In genomic region chr9:129598089-129598596, GRCh38 we compare ENCODE assay signal across 12 cellular contexts. TPM values are rescaled to one million over a fixed set of nuclear protein-coding genes. Genes with fewer than 3 reads are reported as not detected.
DNase-seq lines count a peak whose midpoint lies in the region; ATAC-seq and TF ChIP-seq lines count a peak whose summit lies in the region.
"Had no signal": no experiment of that assay in that cellular context is flagged by ENCODE, and none has a peak within 500 bp of the region (broad histone marks: within the 10 kb centered on the region; RNA-seq: fewer than 3 reads in every experiment).

No MANE protein-coding gene starts in this region.

- peak overlapping the region; percentile 90 for H3K27ac Mint-ChIP-seq in Calu3 (ENCODE audit: unreplicated experiment)
- H3K27ac Mint-ChIP-seq in activated CD4-positive, alpha-beta memory T cell treated with anti-CD3 and anti-CD28 coated beads for 36 hours, result no peak overlapping the region

- in situ Hi-C loops in G401 (cut with HindIII; ENCODE audit: low sequenced_read_pairs), result no loop called here

- peaks cover 0 to 3% (median 3%) of the 10 kb centered on the region in 3 donors for H3K27me3 ChIP-seq in psoas muscle (ENCODE audit: insufficient read depth in 3 of 3, low read length in 2 of 3)
- H3K27me3 ChIP-seq: cardiac muscle cell had no signal

- CTCF ChIA-PET in Calu3 (lab: Charles Lee), result interaction anchor here (0.7 to 1.7 kb wide), 2 partner anchors 9 to 18 kb away, joined by 3 to 7 read pairs; no protein-coding TSS in a partner anchor
- CTCF ChIA-PET in activated CD4-positive, alpha-beta memory T cell treated with anti-CD3 and anti-CD28 coated beads for 36 hours (lab: Charles Lee), result interaction anchor here (1.6 to 3.3 kb wide), 3 partner anchors 8 to 459 kb away, joined by 3 to 8 read pairs (median 7); no protein-coding TSS in a partner anchor

- H3K4me3 ChIP-seq in foreskin fibroblast (ENCODE audit: low read depth in 1 of 2, low read length in 2 of 2) (peak overlapping the region; percentile 38 to 57), psoas muscle (peak overlapping the region; percentile 66)

- no peaks in the 10 kb centered on the region for H3K27me3 Mint-ChIP-seq in Calu3 (ENCODE audit: unreplicated experiment)
- peaks cover 2% of the 10 kb centered on the region for H3K27me3 Mint-ChIP-seq in activated CD4-positive, alpha-beta memory T cell treated with anti-CD3 and anti-CD28 coated beads for 36 hours

- H3K36me3 ChIP-seq in psoas muscle (ENCODE audit: insufficient read depth in 1 of 2, low read depth in 1 of 2), result no peaks in the 10 kb centered on the region
- H3K36me3 ChIP-seq: cardiac muscle cell had no signal

- ATAC-seq in psoas muscle, result no peak

- H3K9me3 Mint-ChIP-seq in Calu3 (ENCODE audit: low read depth, unreplicated experiment), result no peaks in the 10 kb centered on the region
- no peaks in the 10 kb centered on the region for H3K9me3 Mint-ChIP-seq in activated CD4-positive, alpha-beta memory T cell treated with anti-CD3 and anti-CD28 coated beads for 36 hours

- peaks cover 33% of the 10 kb centered on the region for H3K36me3 Mint-ChIP-seq in Calu3 (ENCODE audit: insufficient read depth, unreplicated experiment)
- H3K36me3 Mint-ChIP-seq in activated CD4-positive, alpha-beta memory T cell treated with anti-CD3 and anti-CD28 coated beads for 36 hours, result no peaks in the 10 kb centered on the region

- WGBS in psoas muscle, 3 donors, result 71 to 80% (median 79%) methylated on average over 14 of the region's 14 CpGs

- H3K4me3 Mint-ChIP-seq in Calu3 (ENCODE audit: low read depth, unreplicated experiment), result peak overlapping the region; percentile 67
- peak overlapping the region; percentile 23 for H3K4me3 Mint-ChIP-seq in activated CD4-positive, alpha-beta memory T cell treated with anti-CD3 and anti-CD28 coated beads for 36 hours

- H3K9me3 ChIP-seq in psoas muscle, result no peaks in the 10 kb centered on the region
- H3K9me3 ChIP-seq: SK-N-SH had no signal

- BruUV-seq in Calu3 (replicated peaks; lab: Mats Ljungman, UMichigan), result TSS peak; percentile 87

- peaks cover 45% of the 10 kb centered on the region for H3K4me1 Mint-ChIP-seq in Calu3 (ENCODE audit: low read depth, unreplicated experiment)
- H3K4me1 Mint-ChIP-seq in activated CD4-positive, alpha-beta memory T cell treated with anti-CD3 and anti-CD28 coated beads for 36 hours (ENCODE audit: low read depth), result peaks cover 17% of the 10 kb centered on the region

- peaks cover 17% of the 10 kb centered on the region for H3K4me1 ChIP-seq in psoas muscle

- DNase-seq in Calu3 (no peak), foreskin fibroblast (no peak), psoas muscle (no peak), NCI-H1436 (lab: John Stamatoyannopoulos, UW) (no peak), G401 (ENCODE audit: low spot score) (no peak), GM19238 (ENCODE audit: insufficient read length, low spot score) (no peak), OCI-M1 (lab: John Stamatoyannopoulos, UW) (no peak)
- no peak for DNase-seq in activated CD4-positive, alpha-beta memory T cell treated with anti-CD3 and anti-CD28 coated beads for 36 hours

- TF ChIP-seq CTCF in Calu3 (IDR thresholded peaks at IDR 0.05; ENCODE audit: unreplicated experiment), result no peak
- no peak for TF ChIP-seq CTCF in foreskin fibroblast (IDR thresholded peaks at IDR 0.05; ENCODE audit: low read depth, low read length)
- no peak for TF ChIP-seq CTCF in psoas muscle (IDR thresholded peaks at IDR 0.05)

- H3K27ac ChIP-seq in psoas muscle, result peak overlapping the region; percentile 68
- H3K27ac ChIP-seq: cardiac muscle cell had no signal

- POLR2A ChIA-PET in activated CD4-positive, alpha-beta memory T cell treated with anti-CD3 and anti-CD28 coated beads for 36 hours (lab: Charles Lee), result interaction anchor here (3.3 kb wide), 1 partner anchor 14 kb away, joined by 12 read pairs; no protein-coding TSS in a partner anchor

- intact Hi-C loops in Calu3 (cut with micrococcal nuclease; ENCODE audit: unreplicated experiment) (no loop called here), psoas muscle (cut with DNase I) (no loop called here)
- intact Hi-C loops in activated CD4-positive, alpha-beta memory T cell treated with anti-CD3 and anti-CD28 coated beads for 36 hours (cut with micrococcal nuclease), result no loop called here

RNA-seq across cellular contexts. Expression of gene C9orf50, which starts 22.8 kb away (rescaled TPM):
- not detected in 2 replicates for total RNA-seq in Calu3 (2022)
- total RNA-seq in activated CD4-positive, alpha-beta memory T cell treated with anti-CD3 and anti-CD28 coated beads for 36 hours, result not detected
- total RNA-seq in psoas muscle, result not detected
- polyA plus RNA-seq in psoas muscle, result not detected
- total RNA-seq in G401 (2014; rRNA removed; shearing (Covaris generic)), result not detected in 2 replicates
- total RNA-seq: omental fat pad, subcutaneous adipose tissue had no signal

RNA-seq across cellular contexts. Expression of gene NTMT1, which starts 27.8 kb away (rescaled TPM):
- total RNA-seq in Calu3 (2022) (34.7 and 36.1 TPM in 2 replicates), psoas muscle (10 to 100 TPM; 67.5 to 98.2 (median 72.0) TPM)
- total RNA-seq in activated CD4-positive, alpha-beta memory T cell treated with anti-CD3 and anti-CD28 coated beads for 36 hours, result 10 to 100 TPM; 59.9 to 64.6 TPM
- 100 to 1,000 TPM in 2 of 3 donors, 10 to 100 TPM in 1; 92.9 to 178 (median 112) TPM for polyA plus RNA-seq in psoas muscle
- 107 and 123 TPM in 2 replicates for total RNA-seq in G401 (2014; rRNA removed; shearing (Covaris generic))

RNA-seq across cellular contexts. Expression of gene ASB6, which starts 43.8 kb away (rescaled TPM):
- total RNA-seq in Calu3 (2022), result 15.5 and 18.4 TPM in 2 replicates
- total RNA-seq in activated CD4-positive, alpha-beta memory T cell treated with anti-CD3 and anti-CD28 coated beads for 36 hours, result 10 to 100 TPM; 14.1 to 15.7 TPM
- total RNA-seq in psoas muscle, result 10 to 100 TPM in 1 of 4 donors, 1 to 10 TPM in 3; 6.3 to 11.9 (median 8.6) TPM
- 10 to 100 TPM in 2 of 3 donors, 1 to 10 TPM in 1; 8.0 to 20.2 (median 14.9) TPM for polyA plus RNA-seq in psoas muscle
- 37.2 and 49.7 TPM in 2 replicates for total RNA-seq in G401 (2014; rRNA removed; shearing (Covaris generic))
